In genomic region chr9:17876687-17877086, GRCh38 we compare ENCODE assay signal across 25 cellular contexts.
"Had no signal": no experiment of that assay in that cellular context is flagged by ENCODE, and none has a peak within 500 bp of the region (broad histone marks: within the 10 kb centered on the region; RNA-seq: fewer than 3 reads in every experiment).

No MANE protein-coding gene starts in this region.

- ATAC-seq: activated CD4-positive, alpha-beta T cell treated with anti-CD3 and anti-CD28 coated beads for 36 hours; activated CD8-positive, alpha-beta T cell treated with anti-CD3 and anti-CD28 coated beads, Interleukin-2, amount 10 ng/mL, durations not matched to agents 7 days and 5 days; Panc1; Right ventricle myocardium inferior; T-cell had no signal

- DNase-seq: activated CD4-positive, alpha-beta T cell treated with anti-CD3 and anti-CD28 coated beads for 36 hours; activated CD4-positive, alpha-beta T cell treated with anti-CD3 and anti-CD28 coated beads, Interleukin-2, amount 50 U/mL, for 4 hours; activated CD8-positive, alpha-beta memory T cell treated with anti-CD3 and anti-CD28 coated beads, Interleukin-2, amount 50 U/mL, for 48 hours; activated CD8-positive, alpha-beta T cell treated with anti-CD3 and anti-CD28 coated beads, Interleukin-2, amount 10 ng/mL, durations not matched to agents 7 days and 5 days; activated naive CD4-positive, alpha-beta T cell treated with anti-CD3 and anti-CD28 coated beads, Interleukin-2, amount 50 U/mL, for 16 hours; activated naive CD8-positive, alpha-beta T cell treated with anti-CD3 and anti-CD28 coated beads, Interleukin-2, amount 10 ng/mL, durations not matched to agents 7 days and 5 days; activated T-cell treated with anti-CD3 and anti-CD28 coated beads, Interleukin-2, amount 50 U/mL, for 1 hour; adrenal gland; anterior cingulate cortex; MM.1S; NCI-H1105; NCI-H1436; NCI-H1694 treated with DMSO at 0.1 percent for 48 hours; NCI-H2029 treated with DMSO at 0.1 percent for 48 hours; NCI-H510A treated with DMSO at 0.1 percent for 48 hours; NCI-H69; NK-92 treated with Interleukin-12 subunit alpha and Interleukin-12 subunit beta, amount 100 ng/mL, for 24 hours; OCI-M1; RPMI8226; T-cell; T-helper 2 cell; T1000; WERI-Rb-1 had no signal
